10 cellular contexts compared by ENCODE assay signal in the genomic region with DNA sequence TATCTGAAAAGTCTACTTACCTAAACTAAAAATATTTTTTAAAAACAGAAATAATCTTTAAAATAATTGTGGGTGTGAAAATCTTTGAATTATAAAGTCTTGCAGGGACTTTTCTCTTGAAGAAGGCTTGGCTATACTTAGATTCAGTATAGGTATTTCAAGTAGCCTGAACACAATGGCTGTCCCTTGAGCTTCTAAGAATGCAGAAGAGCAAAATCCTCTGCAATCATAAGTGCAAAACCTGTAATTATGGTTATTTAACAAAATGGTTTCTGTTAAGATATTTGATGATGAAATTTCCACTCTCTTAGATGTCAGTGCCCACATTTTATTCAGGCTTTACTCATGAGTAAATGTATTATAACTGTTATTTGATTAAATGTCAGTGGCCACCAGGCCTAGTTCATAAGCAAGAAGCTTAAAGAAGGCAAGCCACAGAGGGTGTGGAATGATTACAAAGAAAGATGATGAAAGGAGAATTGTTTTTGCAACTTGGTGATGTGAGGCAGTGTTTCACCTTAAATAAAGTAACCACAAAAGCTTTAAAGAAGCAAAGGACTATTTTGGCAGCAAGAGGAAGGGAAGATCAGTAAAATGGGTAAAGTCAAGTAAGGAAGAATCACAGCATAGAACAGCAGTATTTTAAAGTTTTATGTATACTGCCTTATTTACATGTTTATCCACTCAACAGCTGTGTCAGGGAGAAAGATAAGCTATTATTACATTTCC.
DNase-seq lines count a peak whose midpoint lies in the region; ATAC-seq and TF ChIP-seq lines count a peak whose summit lies in the region.
"Had no signal": no experiment of that assay in that cellular context is flagged by ENCODE, and none has a peak within 500 bp of the region (broad histone marks: within the 10 kb centered on the region; RNA-seq: fewer than 3 reads in every experiment).

No MANE protein-coding gene starts in this region.

- TF ChIP-seq CTCF in cardiac fibroblast (IDR thresholded peaks at IDR 0.05; ENCODE audit: low read depth, low read length), result no peak

- DNase-seq in MV-4-11 (lab: John Stamatoyannopoulos, UW), result peak; percentile 34
- peak; percentile 33 to 39 for DNase-seq in cardiac fibroblast (ENCODE audit: low read depth in 2 of 2)
- no peak for DNase-seq in MG63
- no peak for DNase-seq in globus pallidus (ENCODE audit: low spot score)
- no peak for DNase-seq in NCI-H2171 (lab: John Stamatoyannopoulos, UW)
- no peak for DNase-seq in SW 1271 (lab: John Stamatoyannopoulos, UW)
- DNase-seq: caudate nucleus, thyroid gland had no signal

- H3K27ac ChIP-seq in BLaER1, result no peak overlapping the region
- H3K27ac ChIP-seq: thyroid gland had no signal

- peak; percentile 46 for ATAC-seq in GM19395 (IDR thresholded peaks at IDR 0.05; ENCODE audit: unreplicated experiment)

- H3K9me3 ChIP-seq in BLaER1, result peaks cover 22% of the 10 kb centered on the region
- H3K9me3 ChIP-seq in MG63, result peaks cover 17% of the 10 kb centered on the region
- H3K9me3 ChIP-seq: thyroid gland had no signal

- H3K4me2 ChIP-seq in BLaER1, result peak overlapping the region; percentile 47

- no peaks in the 10 kb centered on the region for H3K27me3 ChIP-seq in BLaER1
- H3K27me3 ChIP-seq in MG63, result no peaks in the 10 kb centered on the region
- H3K27me3 ChIP-seq: thyroid gland had no signal

- peaks cover 18% of the 10 kb centered on the region for H3K4me1 ChIP-seq in BLaER1
- H3K4me1 ChIP-seq: thyroid gland had no signal

- H3K4me3 ChIP-seq in BLaER1, result no peak overlapping the region
- H3K4me3 ChIP-seq in cardiac fibroblast (replicated peaks in 1 of 2; ENCODE audit: low read depth in 2 of 2, low read length in 2 of 2), result no peak overlapping the region
- no peak overlapping the region for H3K4me3 ChIP-seq in MG63
- H3K4me3 ChIP-seq: thyroid gland had no signal

- H3K36me3 ChIP-seq in BLaER1, result peaks cover 17% of the 10 kb centered on the region; the same call in 1 of the 2 replicates
- H3K36me3 ChIP-seq in MG63, result no peaks in the 10 kb centered on the region
- H3K36me3 ChIP-seq: thyroid gland had no signal

- H3K9ac ChIP-seq in BLaER1, result no peak overlapping the region

- no peaks in the 10 kb centered on the region for H4K20me1 ChIP-seq in BLaER1

Comparison
In these comparisons a context has a peak if more than half of its experiments do, and no peak if none do; other contexts are left out.
1. DNase-seq: peak in MV-4-11 (single experiment) and cardiac fibroblast (2 of 2); none in MG63 (single experiment), globus pallidus (single experiment), NCI-H2171 (single experiment) and SW 1271 (0 of 2).